2 cellular contexts compared by ENCODE assay signal in the genomic region with DNA sequence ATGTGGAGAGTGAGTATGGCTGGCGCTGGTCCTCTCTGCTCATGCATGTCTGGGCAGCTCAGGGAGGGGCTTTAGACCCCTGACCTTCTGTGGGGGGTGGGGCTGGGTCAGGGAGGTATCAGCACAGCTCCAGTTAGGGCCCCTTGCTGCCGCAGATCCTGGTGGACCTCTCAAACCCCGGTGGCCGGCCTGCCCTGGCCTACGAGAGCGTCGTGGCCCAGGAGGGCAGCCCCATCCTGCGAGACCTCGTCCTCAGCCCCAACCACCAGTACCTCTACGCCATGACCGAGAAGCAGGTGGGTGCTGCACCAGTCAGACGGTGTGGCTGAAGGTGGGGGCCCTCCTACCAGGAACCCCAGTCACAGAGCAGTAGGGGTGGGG.
TF ChIP-seq lines count a peak whose summit lies in the region.

No MANE protein-coding gene starts in this region.

TF ChIP-seq in SK-N-SH, 30 proteins besides CTCF, POLR2A, EP300 and RAD21:
- TF ChIP-seq RCOR1 (IDR thresholded peaks at IDR 0.05; ENCODE audit: low read length) (no peak), RFX5 (IDR thresholded peaks at IDR 0.05; ENCODE audit: low read length) (no peak), MXI1 (IDR thresholded peaks at IDR 0.05; ENCODE audit: low read depth, low read length) (no peak)

TF ChIP-seq in SK-N-SH treated with all-trans-retinoic acid at 6 μM for 48 hours, 23 proteins besides CTCF, POLR2A, EP300 and RAD21:
- TF ChIP-seq TCF4 (CRISPR knock-in tag; IDR thresholded peaks at IDR 0.05; ENCODE audit: borderline replicate concordance) (no peak), RARB (CRISPR knock-in tag; IDR thresholded peaks at IDR 0.05) (no peak), ZNF70 (CRISPR knock-in tag; IDR thresholded peaks at IDR 0.05) (no peak), OSR1 (CRISPR knock-in tag; IDR thresholded peaks at IDR 0.05) (no peak), ARNTL (CRISPR knock-in tag; IDR thresholded peaks at IDR 0.05; ENCODE audit: borderline replicate concordance, low read depth) (no peak), ZFP3 (CRISPR knock-in tag; IDR thresholded peaks at IDR 0.05) (no peak), PPARA (CRISPR knock-in tag; IDR thresholded peaks at IDR 0.05; ENCODE audit: borderline replicate concordance) (no peak), ZFP30 (CRISPR knock-in tag; IDR thresholded peaks at IDR 0.05) (no peak), ESRRG (CRISPR knock-in tag; IDR thresholded peaks at IDR 0.05) (no peak), ZC3H10 (CRISPR knock-in tag; IDR thresholded peaks at IDR 0.05) (no peak), CSRNP3 (CRISPR knock-in tag; IDR thresholded peaks at IDR 0.05) (no peak), SNAI2 (CRISPR knock-in tag; IDR thresholded peaks at IDR 0.05) (no peak), CSDC2 (CRISPR knock-in tag; IDR thresholded peaks at IDR 0.05) (no peak), ZNF8 (CRISPR knock-in tag; IDR thresholded peaks at IDR 0.05) (no peak), BACH2 (CRISPR knock-in tag; IDR thresholded peaks at IDR 0.05; ENCODE audit: borderline replicate concordance) (no peak)
- TF ChIP-seq, protein P1, sequence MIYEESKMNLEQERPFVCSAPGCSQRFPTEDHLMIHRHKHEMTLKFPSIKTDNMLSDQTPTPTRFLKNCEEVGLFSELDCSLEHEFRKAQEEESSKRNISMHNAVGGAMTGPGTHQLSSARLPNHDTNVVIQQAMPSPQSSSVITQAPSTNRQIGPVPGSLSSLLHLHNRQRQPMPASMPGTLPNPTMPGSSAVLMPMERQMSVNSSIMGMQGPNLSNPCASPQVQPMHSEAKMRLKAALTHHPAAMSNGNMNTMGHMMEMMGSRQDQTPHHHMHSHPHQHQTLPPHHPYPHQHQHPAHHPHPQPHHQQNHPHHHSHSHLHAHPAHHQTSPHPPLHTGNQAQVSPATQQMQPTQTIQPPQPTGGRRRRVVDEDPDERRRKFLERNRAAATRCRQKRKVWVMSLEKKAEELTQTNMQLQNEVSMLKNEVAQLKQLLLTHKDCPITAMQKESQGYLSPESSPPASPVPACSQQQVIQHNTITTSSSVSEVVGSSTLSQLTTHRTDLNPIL (CRISPR knock-in tag; IDR thresholded peaks at IDR 0.05; ENCODE audit: low read depth): no peak
- TF ChIP-seq, protein P2, sequence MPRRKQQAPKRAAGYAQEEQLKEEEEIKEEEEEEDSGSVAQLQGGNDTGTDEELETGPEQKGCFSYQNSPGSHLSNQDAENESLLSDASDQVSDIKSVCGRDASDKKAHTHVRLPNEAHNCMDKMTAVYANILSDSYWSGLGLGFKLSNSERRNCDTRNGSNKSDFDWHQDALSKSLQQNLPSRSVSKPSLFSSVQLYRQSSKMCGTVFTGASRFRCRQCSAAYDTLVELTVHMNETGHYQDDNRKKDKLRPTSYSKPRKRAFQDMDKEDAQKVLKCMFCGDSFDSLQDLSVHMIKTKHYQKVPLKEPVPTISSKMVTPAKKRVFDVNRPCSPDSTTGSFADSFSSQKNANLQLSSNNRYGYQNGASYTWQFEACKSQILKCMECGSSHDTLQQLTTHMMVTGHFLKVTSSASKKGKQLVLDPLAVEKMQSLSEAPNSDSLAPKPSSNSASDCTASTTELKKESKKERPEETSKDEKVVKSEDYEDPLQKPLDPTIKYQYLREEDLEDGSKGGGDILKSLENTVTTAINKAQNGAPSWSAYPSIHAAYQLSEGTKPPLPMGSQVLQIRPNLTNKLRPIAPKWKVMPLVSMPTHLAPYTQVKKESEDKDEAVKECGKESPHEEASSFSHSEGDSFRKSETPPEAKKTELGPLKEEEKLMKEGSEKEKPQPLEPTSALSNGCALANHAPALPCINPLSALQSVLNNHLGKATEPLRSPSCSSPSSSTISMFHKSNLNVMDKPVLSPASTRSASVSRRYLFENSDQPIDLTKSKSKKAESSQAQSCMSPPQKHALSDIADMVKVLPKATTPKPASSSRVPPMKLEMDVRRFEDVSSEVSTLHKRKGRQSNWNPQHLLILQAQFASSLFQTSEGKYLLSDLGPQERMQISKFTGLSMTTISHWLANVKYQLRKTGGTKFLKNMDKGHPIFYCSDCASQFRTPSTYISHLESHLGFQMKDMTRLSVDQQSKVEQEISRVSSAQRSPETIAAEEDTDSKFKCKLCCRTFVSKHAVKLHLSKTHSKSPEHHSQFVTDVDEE (CRISPR knock-in tag; IDR thresholded peaks at IDR 0.05): no peak
